9 cellular contexts compared by ENCODE assay signal in genomic region chr9:93057703-93058356, GRCh38. TPM values are rescaled to one million over a fixed set of nuclear protein-coding genes. Genes with fewer than 3 reads are reported as not detected.
A peak's percentile ranks its signal among the peaks of the same experiment; 100 is the strongest.
DNase-seq lines count a peak whose midpoint lies in the region; ATAC-seq lines count a peak whose summit lies in the region.
"Had no signal": no experiment of that assay in that cellular context is flagged by ENCODE, and none has a peak within 500 bp of the region (broad histone marks: within the 10 kb centered on the region; RNA-seq: fewer than 3 reads in every experiment).

No MANE protein-coding gene starts in this region.

- DNase-seq in GM19240 (ENCODE audit: insufficient read length, low spot score) (no peak), NCI-H1436 (lab: John Stamatoyannopoulos, UW) (no peak), occipital lobe (lab: John Stamatoyannopoulos, UW) (no peak)

- H3K4me3 Mint-ChIP-seq in activated naive CD8-positive, alpha-beta T cell: peak overlapping the region; percentile 78

- H3K9me3 Mint-ChIP-seq in activated naive CD8-positive, alpha-beta T cell (ENCODE audit: low read depth): no peaks in the 10 kb centered on the region

- peaks cover 69% of the 10 kb centered on the region for H3K4me1 Mint-ChIP-seq in activated naive CD8-positive, alpha-beta T cell (ENCODE audit: low read depth)

- H3K27me3 Mint-ChIP-seq in activated naive CD8-positive, alpha-beta T cell: no peaks in the 10 kb centered on the region

- H3K36me3 Mint-ChIP-seq in activated naive CD8-positive, alpha-beta T cell: no peaks in the 10 kb centered on the region

- H3K4me3 ChIP-seq in skin epidermis: peak overlapping the region in 1 of 7 experiments; percentile 50

- H3K27ac Mint-ChIP-seq in activated naive CD8-positive, alpha-beta T cell: peak overlapping the region; percentile 86

- peak; percentile 19 for ATAC-seq in GM19438 (IDR thresholded peaks at IDR 0.05; ENCODE audit: low read depth, unreplicated experiment)
- ATAC-seq in HG03066 (IDR thresholded peaks at IDR 0.05; ENCODE audit: low read depth, unreplicated experiment): peak; percentile 13
- ATAC-seq in GM18858 (IDR thresholded peaks at IDR 0.05; ENCODE audit: unreplicated experiment): no peak

- H3K27ac ChIP-seq in skin epidermis: peak overlapping the region in 11 of 21 experiments; percentile 23 to 90 (median 67)

RNA-seq across cellular contexts. Expression of gene SUSD3, which starts 0.7 kb away (rescaled TPM):
- total RNA-seq in occipital lobe: 1.6 TPM
- total RNA-seq: chondrocyte had no signal

RNA-seq across cellular contexts. Expression of gene CARD19, which starts 38.2 kb away (rescaled TPM):
- 15.3 TPM for total RNA-seq in occipital lobe
